Comparison of ENCODE assay signal across 1 cellular context in the genomic region with DNA sequence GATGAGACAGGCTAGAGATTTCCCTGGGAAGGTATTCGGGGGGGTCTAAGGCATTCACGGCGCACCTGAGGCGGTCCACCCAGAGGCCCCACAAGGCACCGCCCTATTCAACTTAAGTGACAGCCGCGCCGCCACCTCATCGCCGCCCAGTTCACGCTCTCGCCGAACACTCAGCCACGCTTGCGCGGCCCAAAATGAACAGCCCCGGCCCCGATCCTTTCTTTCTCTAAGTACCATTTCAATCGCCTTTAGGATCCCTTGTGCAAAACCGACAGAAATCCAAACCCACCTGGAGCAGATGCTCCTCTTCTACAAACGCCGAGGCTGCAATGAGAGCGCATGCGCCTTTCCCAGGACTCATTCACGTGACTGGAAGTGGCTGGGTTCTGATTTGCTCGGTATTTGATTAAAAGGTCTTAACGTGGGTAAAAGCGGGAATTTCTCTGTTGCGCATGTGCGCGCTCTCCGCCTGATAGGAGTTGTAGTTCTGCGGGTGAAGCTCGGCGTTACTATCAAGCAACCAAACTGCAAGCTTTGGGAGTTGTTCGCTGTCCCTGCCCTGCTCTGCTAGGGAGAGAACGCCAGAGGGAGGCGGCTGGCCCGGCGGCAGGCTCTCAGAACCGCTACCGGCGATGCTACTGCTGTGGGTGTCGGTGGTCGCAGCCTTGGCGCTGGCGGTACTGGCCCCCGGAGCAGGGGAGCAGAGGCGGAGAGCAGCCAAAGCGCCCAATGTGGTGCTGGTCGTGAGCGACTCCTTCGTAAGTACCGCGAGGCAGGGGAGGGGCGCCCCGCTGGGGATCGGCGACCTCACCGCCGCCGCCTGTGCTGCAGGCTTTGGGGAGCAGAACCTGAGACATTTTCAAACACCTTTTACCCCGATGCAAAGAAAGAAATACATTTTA.
TF ChIP-seq lines count a peak whose summit lies in the region.

TSS of gene ARSK (plus strand) at position 455 of the 902 bp plus-strand sequence. CDS start at position 633, 178 bp downstream.
TSS of gene SKIC3 (minus strand) at position 331 of the 902 bp plus-strand sequence. CDS start 7,827 bp downstream, outside the sequence.

TF ChIP-seq in HepG2, 621 proteins besides CTCF, POLR2A, EP300 and RAD21 (continued from another document and continues in another):
- TF ChIP-seq, protein P1, sequence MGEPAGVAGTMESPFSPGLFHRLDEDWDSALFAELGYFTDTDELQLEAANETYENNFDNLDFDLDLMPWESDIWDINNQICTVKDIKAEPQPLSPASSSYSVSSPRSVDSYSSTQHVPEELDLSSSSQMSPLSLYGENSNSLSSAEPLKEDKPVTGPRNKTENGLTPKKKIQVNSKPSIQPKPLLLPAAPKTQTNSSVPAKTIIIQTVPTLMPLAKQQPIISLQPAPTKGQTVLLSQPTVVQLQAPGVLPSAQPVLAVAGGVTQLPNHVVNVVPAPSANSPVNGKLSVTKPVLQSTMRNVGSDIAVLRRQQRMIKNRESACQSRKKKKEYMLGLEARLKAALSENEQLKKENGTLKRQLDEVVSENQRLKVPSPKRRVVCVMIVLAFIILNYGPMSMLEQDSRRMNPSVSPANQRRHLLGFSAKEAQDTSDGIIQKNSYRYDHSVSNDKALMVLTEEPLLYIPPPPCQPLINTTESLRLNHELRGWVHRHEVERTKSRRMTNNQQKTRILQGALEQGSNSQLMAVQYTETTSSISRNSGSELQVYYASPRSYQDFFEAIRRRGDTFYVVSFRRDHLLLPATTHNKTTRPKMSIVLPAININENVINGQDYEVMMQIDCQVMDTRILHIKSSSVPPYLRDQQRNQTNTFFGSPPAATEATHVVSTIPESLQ (CRISPR knock-in tag; conservative IDR thresholded peaks at IDR 0.05) = 0 out of 2 replicates have a peak, but pooled peaks have one; percentile 75
- no peak for TF ChIP-seq PTBP1 (IDR thresholded peaks at IDR 0.05; ENCODE audit: low read depth, low read length, poor library complexity, severe bottlenecking)
- peak; percentile 86; the same call in 1 of the 2 replicates for TF ChIP-seq NFKB2 (CRISPR knock-in tag; IDR thresholded peaks at IDR 0.05; ENCODE audit: borderline replicate concordance)
- no peak for TF ChIP-seq ZNF326 (CRISPR knock-in tag; IDR thresholded peaks at IDR 0.05; ENCODE audit: borderline replicate concordance)
- peak; percentile 67; the same call in 1 of the 2 replicates for TF ChIP-seq SNAPC2 (CRISPR knock-in tag; IDR thresholded peaks at IDR 0.05)
- TF ChIP-seq, protein P2, sequence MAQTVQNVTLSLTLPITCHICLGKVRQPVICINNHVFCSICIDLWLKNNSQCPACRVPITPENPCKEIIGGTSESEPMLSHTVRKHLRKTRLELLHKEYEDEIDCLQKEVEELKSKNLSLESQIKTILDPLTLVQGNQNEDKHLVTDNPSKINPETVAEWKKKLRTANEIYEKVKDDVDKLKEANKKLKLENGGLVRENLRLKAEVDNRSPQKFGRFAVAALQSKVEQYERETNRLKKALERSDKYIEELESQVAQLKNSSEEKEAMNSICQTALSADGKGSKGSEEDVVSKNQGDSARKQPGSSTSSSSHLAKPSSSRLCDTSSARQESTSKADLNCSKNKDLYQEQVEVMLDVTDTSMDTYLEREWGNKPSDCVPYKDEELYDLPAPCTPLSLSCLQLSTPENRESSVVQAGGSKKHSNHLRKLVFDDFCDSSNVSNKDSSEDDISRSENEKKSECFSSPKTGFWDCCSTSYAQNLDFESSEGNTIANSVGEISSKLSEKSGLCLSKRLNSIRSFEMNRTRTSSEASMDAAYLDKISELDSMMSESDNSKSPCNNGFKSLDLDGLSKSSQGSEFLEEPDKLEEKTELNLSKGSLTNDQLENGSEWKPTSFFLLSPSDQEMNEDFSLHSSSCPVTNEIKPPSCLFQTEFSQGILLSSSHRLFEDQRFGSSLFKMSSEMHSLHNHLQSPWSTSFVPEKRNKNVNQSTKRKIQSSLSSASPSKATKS (CRISPR knock-in tag; IDR thresholded peaks at IDR 0.05) = no peak
- no peak for TF ChIP-seq NR2F6 (IDR thresholded peaks at IDR 0.05)
- 0 out of 2 replicates have a peak, but pooled peaks have one; percentile 18 for TF ChIP-seq NR2F6 (CRISPR knock-in tag; IDR thresholded peaks at IDR 0.05)
- TF ChIP-seq SETDB1 (CRISPR knock-in tag; IDR thresholded peaks at IDR 0.05; ENCODE audit: borderline replicate concordance) = no peak; the same call in 1 of the 2 replicates
- no peak for TF ChIP-seq GTF2F1 (IDR thresholded peaks at IDR 0.05; ENCODE audit: low read length)
- TF ChIP-seq, protein P3, sequence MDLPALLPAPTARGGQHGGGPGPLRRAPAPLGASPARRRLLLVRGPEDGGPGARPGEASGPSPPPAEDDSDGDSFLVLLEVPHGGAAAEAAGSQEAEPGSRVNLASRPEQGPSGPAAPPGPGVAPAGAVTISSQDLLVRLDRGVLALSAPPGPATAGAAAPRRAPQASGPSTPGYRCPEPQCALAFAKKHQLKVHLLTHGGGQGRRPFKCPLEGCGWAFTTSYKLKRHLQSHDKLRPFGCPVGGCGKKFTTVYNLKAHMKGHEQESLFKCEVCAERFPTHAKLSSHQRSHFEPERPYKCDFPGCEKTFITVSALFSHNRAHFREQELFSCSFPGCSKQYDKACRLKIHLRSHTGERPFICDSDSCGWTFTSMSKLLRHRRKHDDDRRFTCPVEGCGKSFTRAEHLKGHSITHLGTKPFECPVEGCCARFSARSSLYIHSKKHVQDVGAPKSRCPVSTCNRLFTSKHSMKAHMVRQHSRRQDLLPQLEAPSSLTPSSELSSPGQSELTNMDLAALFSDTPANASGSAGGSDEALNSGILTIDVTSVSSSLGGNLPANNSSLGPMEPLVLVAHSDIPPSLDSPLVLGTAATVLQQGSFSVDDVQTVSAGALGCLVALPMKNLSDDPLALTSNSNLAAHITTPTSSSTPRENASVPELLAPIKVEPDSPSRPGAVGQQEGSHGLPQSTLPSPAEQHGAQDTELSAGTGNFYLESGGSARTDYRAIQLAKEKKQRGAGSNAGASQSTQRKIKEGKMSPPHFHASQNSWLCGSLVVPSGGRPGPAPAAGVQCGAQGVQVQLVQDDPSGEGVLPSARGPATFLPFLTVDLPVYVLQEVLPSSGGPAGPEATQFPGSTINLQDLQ (CRISPR knock-in tag; IDR thresholded peaks at IDR 0.05) = no peak
- TF ChIP-seq ZBTB21 (CRISPR knock-in tag; IDR thresholded peaks at IDR 0.05) = no peak
- TF ChIP-seq, protein P4, sequence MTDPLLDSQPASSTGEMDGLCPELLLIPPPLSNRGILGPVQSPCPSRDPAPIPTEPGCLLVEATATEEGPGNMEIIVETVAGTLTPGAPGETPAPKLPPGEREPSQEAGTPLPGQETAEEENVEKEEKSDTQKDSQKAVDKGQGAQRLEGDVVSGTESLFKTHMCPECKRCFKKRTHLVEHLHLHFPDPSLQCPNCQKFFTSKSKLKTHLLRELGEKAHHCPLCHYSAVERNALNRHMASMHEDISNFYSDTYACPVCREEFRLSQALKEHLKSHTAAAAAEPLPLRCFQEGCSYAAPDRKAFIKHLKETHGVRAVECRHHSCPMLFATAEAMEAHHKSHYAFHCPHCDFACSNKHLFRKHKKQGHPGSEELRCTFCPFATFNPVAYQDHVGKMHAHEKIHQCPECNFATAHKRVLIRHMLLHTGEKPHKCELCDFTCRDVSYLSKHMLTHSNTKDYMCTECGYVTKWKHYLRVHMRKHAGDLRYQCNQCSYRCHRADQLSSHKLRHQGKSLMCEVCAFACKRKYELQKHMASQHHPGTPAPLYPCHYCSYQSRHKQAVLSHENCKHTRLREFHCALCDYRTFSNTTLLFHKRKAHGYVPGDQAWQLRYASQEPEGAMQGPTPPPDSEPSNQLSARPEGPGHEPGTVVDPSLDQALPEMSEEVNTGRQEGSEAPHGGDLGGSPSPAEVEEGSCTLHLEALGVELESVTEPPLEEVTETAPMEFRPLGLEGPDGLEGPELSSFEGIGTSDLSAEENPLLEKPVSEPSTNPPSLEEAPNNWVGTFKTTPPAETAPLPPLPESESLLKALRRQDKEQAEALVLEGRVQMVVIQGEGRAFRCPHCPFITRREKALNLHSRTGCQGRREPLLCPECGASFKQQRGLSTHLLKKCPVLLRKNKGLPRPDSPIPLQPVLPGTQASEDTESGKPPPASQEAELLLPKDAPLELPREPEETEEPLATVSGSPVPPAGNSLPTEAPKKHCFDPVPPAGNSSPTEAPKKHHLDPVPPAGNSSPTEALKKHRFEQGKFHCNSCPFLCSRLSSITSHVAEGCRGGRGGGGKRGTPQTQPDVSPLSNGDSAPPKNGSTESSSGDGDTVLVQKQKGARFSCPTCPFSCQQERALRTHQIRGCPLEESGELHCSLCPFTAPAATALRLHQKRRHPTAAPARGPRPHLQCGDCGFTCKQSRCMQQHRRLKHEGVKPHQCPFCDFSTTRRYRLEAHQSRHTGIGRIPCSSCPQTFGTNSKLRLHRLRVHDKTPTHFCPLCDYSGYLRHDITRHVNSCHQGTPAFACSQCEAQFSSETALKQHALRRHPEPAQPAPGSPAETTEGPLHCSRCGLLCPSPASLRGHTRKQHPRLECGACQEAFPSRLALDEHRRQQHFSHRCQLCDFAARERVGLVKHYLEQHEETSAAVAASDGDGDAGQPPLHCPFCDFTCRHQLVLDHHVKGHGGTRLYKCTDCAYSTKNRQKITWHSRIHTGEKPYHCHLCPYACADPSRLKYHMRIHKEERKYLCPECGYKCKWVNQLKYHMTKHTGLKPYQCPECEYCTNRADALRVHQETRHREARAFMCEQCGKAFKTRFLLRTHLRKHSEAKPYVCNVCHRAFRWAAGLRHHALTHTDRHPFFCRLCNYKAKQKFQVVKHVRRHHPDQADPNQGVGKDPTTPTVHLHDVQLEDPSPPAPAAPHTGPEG (CRISPR knock-in tag; IDR thresholded peaks at IDR 0.05) = peak; percentile 37; the same call in 1 of the 2 replicates
- peak; percentile 68 for TF ChIP-seq XRCC5 (optimal IDR thresholded peaks at IDR 0.05; ENCODE audit: low read length)
- peak; percentile 65; the same call in 1 of the 2 replicates for TF ChIP-seq ETV6 (CRISPR knock-in tag; conservative IDR thresholded peaks at IDR 0.05)
- TF ChIP-seq ARID3A (IDR thresholded peaks at IDR 0.05; ENCODE audit: low read depth, low read length) = peak; percentile 65; the same call in 1 of the 2 replicates
- TF ChIP-seq ZNF704 (CRISPR knock-in tag; IDR thresholded peaks at IDR 0.05; ENCODE audit: borderline replicate concordance) = no peak
- TF ChIP-seq, protein P5, sequence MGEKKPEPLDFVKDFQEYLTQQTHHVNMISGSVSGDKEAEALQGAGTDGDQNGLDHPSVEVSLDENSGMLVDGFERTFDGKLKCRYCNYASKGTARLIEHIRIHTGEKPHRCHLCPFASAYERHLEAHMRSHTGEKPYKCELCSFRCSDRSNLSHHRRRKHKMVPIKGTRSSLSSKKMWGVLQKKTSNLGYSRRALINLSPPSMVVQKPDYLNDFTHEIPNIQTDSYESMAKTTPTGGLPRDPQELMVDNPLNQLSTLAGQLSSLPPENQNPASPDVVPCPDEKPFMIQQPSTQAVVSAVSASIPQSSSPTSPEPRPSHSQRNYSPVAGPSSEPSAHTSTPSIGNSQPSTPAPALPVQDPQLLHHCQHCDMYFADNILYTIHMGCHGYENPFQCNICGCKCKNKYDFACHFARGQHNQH (CRISPR knock-in tag; IDR thresholded peaks at IDR 0.05) = peak; percentile 52; the same call in 1 of the 2 replicates
- TF ChIP-seq SRSF4 (IDR thresholded peaks at IDR 0.05; ENCODE audit: low read depth, low read length, poor library complexity, severe bottlenecking) = no peak
- TF ChIP-seq ZNF784 (CRISPR knock-in tag; IDR thresholded peaks at IDR 0.05; ENCODE audit: borderline replicate concordance) = peak; percentile 51; the same call in 1 of the 2 replicates
- no peak for TF ChIP-seq ESRRA (CRISPR knock-in tag; IDR thresholded peaks at IDR 0.05; ENCODE audit: low read depth)
- no peak; the same call in 1 of the 2 replicates for TF ChIP-seq FOXO1 (CRISPR knock-in tag; IDR thresholded peaks at IDR 0.05)
- no peak for TF ChIP-seq ZNF672 (CRISPR knock-in tag; IDR thresholded peaks at IDR 0.05)
- TF ChIP-seq GZF1 (CRISPR knock-in tag; IDR thresholded peaks at IDR 0.05) = 0 out of 2 replicates have a peak, but pooled peaks have one; percentile 26
- no peak; the same call in 1 of the 2 replicates for TF ChIP-seq BCL6 (CRISPR knock-in tag; IDR thresholded peaks at IDR 0.05)
- TF ChIP-seq ZNF281 (CRISPR knock-in tag; IDR thresholded peaks at IDR 0.05; ENCODE audit: borderline replicate concordance) = peak; percentile 50; the same call in 1 of the 2 replicates
